34 cellular contexts compared by ENCODE assay signal in the genomic region with DNA sequence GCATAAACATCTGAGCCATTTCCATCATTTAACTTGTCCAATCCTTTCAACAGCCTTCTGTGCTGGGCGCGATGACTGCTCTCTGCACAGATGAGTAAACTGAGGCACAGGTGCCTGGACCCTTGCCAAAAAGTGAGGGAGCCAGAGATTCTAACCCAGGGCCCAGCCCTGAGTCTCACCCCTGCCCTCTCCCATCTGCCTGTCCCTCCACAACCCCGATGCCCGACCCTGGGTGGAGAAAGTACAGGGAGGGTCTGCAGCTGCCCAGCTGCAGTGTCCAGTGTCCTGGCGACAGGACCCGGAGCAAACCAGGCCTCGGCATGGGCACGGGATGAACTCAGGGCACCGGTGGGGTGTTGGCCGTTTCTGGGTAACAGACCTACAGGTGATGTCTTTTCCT.
"Had no signal": no experiment of that assay in that cellular context is flagged by ENCODE, and none has a peak within 500 bp of the region (broad histone marks: within the 10 kb centered on the region; RNA-seq: fewer than 3 reads in every experiment).

No MANE protein-coding gene starts in this region.

- H3K27ac Mint-ChIP-seq: activated CD4-positive, alpha-beta memory T cell treated with anti-CD3 and anti-CD28 coated beads for 36 hours; activated CD8-positive, alpha-beta memory T cell treated with anti-CD3 and anti-CD28 coated beads, Interleukin-2, amount 10 ng/mL, durations not matched to agents 7 days and 5 days had no signal

- FAIRE-seq: endometrium, endothelial cell of umbilical vein, frontal cortex had no signal

- DNase-seq: activated B cell treated with CpG ODN at 0.5 μM for 24 hours; activated CD4-positive, alpha-beta memory T cell treated with anti-CD3 and anti-CD28 coated beads for 36 hours; activated CD4-positive, alpha-beta T cell treated with anti-CD3 and anti-CD28 coated beads for 48 hours; activated CD8-positive, alpha-beta memory T cell treated with anti-CD3 and anti-CD28 coated beads, Interleukin-2, amount 10 ng/mL, durations not matched to agents 7 days and 5 days; activated CD8-positive, alpha-beta memory T cell treated with anti-CD3 and anti-CD28 coated beads, Interleukin-2, amount 50 U/mL, for 4 hours; activated CD8-positive, alpha-beta T cell treated with anti-CD3 and anti-CD28 coated beads, Interleukin-2, amount 10 ng/mL, durations not matched to agents 7 days and 5 days; activated gamma-delta T cell; activated naive CD4-positive, alpha-beta T cell; activated naive CD4-positive, alpha-beta T cell treated with anti-CD3 and anti-CD28 coated beads, Interleukin-2, amount 10 ng/mL, durations not matched to agents 7 days and 5 days; activated naive CD8-positive, alpha-beta T cell treated with anti-CD3 and anti-CD28 coated beads, Interleukin-2, amount 10 ng/mL, durations not matched to agents 7 days and 5 days; activated T-cell treated with anti-CD3 and anti-CD28 coated beads, Interleukin-2, amount 50 U/mL, for 1 hour; activated T-cell treated with anti-CD3 and anti-CD28 coated beads, Interleukin-2, amount 50 U/mL, for 48 hours; central memory CD4-positive, alpha-beta T cell; cerebellar nuclear complex; colonic mucosa; effector CD8-positive, alpha-beta T cell; foreskin fibroblast; head of caudate nucleus; T-helper 1 cell; T-helper 17 cell; T1000; WERI-Rb-1 had no signal

- ATAC-seq: activated CD4-positive, CD25-positive, alpha-beta regulatory T cell treated with anti-CD3 and anti-CD28 coated beads, Interleukin-2, amount 50 U/mL, for 24 hours; activated CD8-positive, alpha-beta memory T cell treated with anti-CD3 and anti-CD28 coated beads, Interleukin-2, amount 10 ng/mL, durations not matched to agents 7 days and 5 days; activated CD8-positive, alpha-beta T cell treated with anti-CD3 and anti-CD28 coated beads, Interleukin-2, amount 10 ng/mL, durations not matched to agents 7 days and 5 days; activated naive CD4-positive, alpha-beta T cell treated with anti-CD3 and anti-CD28 coated beads, Interleukin-2, amount 50 U/mL, for 72 hours; T-helper 17 cell had no signal

- H3K27me3 Mint-ChIP-seq: activated CD4-positive, alpha-beta memory T cell treated with anti-CD3 and anti-CD28 coated beads for 36 hours; T-helper 17 cell had no signal

- H3K4me3 ChIP-seq: breast epithelium, cardiac muscle cell, colonic mucosa had no signal

- H3K36me3 Mint-ChIP-seq: activated CD4-positive, alpha-beta memory T cell treated with anti-CD3 and anti-CD28 coated beads for 36 hours; activated CD8-positive, alpha-beta memory T cell treated with anti-CD3 and anti-CD28 coated beads, Interleukin-2, amount 10 ng/mL, durations not matched to agents 7 days and 5 days; activated naive CD4-positive, alpha-beta T cell treated with anti-CD3 and anti-CD28 coated beads, Interleukin-2, amount 10 ng/mL, durations not matched to agents 7 days and 5 days; activated naive CD4-positive, alpha-beta T cell treated with anti-CD3 and anti-CD28 coated beads, Interleukin-2, amount 50 U/mL, for 72 hours; brain had no signal

- H3K9me3 ChIP-seq: ascending aorta, breast epithelium, colonic mucosa had no signal

- H3K9me3 Mint-ChIP-seq: activated B cell treated with CpG ODN at 0.5 μM for 24 hours; activated CD4-positive, alpha-beta memory T cell treated with anti-CD3 and anti-CD28 coated beads for 36 hours; activated naive CD8-positive, alpha-beta T cell treated with anti-CD3 and anti-CD28 coated beads, Interleukin-2, amount 10 ng/mL, durations not matched to agents 7 days and 5 days; activated T-helper 1 cell treated with anti-CD3 and anti-CD28 coated beads, Interleukin-12 subunit alpha, Interleukin-12 subunit beta, Interleukin-2, Interleukin-4 antibody, amounts not matched to agents 30 ng/mL and 10 ng/mL and 1 ng/mL, durations not matched to agents 14 hours and 24 hours and 36 hours; T-helper 2 cell treated with Interferon-gamma antibody and Interleukin-4, amounts not matched to agents 5 μg/mL and 100 μg/mL, for 36 hours had no signal

- H3K27ac ChIP-seq: ascending aorta, breast epithelium, cardiac muscle cell, colonic mucosa, epithelial cell of prostate, WERI-Rb-1 had no signal

- H3K27me3 ChIP-seq: ascending aorta, colonic mucosa had no signal

- H3K36me3 ChIP-seq: ascending aorta, breast epithelium, cardiac muscle cell, colonic mucosa, WERI-Rb-1 had no signal
